ENCODE assay signal across 8 cellular contexts in the genomic region with DNA sequence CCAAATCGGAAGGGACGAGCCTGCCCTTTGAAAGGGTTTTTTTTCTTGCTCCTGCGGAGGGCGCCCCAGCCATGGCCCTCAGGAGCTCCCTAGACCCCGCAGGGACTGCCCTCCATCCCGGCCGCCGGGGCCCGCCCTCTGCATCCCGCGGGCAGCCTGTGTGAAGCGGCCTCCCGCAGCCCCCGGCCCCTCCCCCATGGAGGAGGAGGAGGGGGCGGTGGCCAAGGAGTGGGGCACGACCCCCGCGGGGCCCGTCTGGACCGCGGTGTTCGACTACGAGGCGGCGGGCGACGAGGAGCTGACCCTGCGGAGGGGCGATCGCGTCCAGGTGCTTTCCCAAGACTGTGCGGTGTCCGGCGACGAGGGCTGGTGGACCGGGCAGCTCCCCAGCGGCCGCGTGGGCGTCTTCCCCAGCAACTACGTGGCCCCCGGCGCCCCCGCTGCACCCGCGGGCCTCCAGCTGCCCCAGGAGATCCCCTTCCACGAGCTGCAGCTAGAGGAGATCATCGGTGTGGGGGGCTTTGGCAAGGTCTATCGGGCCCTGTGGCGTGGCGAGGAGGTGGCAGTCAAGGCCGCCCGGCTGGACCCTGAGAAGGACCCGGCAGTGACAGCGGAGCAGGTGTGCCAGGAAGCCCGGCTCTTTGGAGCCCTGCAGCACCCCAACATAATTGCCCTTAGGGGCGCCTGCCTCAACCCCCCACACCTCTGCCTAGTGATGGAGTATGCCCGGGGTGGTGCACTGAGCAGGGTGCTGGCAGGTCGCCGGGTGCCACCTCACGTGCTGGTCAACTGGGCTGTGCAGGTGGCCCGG. TPM values are rescaled to one million over a fixed set of nuclear protein-coding genes. Genes with fewer than 3 reads are reported as not detected.
DNase-seq lines count a peak whose midpoint lies in the region; ATAC-seq and TF ChIP-seq lines count a peak whose summit lies in the region.

No MANE protein-coding gene starts in this region.

- no peak overlapping the region for H3K27ac Mint-ChIP-seq in type B pancreatic cell

- DNase-seq in activated gamma-delta T cell treated with Interleukin-2 at 50 U/mL for 16 hours (peak; percentile 7), activated gamma-delta T cell (lab: John Stamatoyannopoulos, UW) (no peak), SW 1271 (lab: John Stamatoyannopoulos, UW) (peak; percentile 1 to 4), ecto neural progenitor cell (ENCODE audit: low spot score) (peak; percentile 85), type B pancreatic cell (ENCODE audit: extremely low spot score, unreplicated experiment) (no peak), Ammon's horn (ENCODE audit: low spot score) (no peak)

- peak; percentile 4 for ATAC-seq in HG03095 (IDR thresholded peaks at IDR 0.05; ENCODE audit: unreplicated experiment)

- peak overlapping the region; percentile 88 for H3K4me3 ChIP-seq in mononuclear cell (ENCODE audit: low read length)

- H3K36me3 Mint-ChIP-seq in type B pancreatic cell: no peaks in the 10 kb centered on the region

- peaks cover 14% of the 10 kb centered on the region for H3K4me1 Mint-ChIP-seq in type B pancreatic cell (ENCODE audit: unreplicated experiment)

- TF ChIP-seq CTCF in type B pancreatic cell (conservative IDR thresholded peaks at IDR 0.05): no peak

- H3K9me3 Mint-ChIP-seq in type B pancreatic cell: no peaks in the 10 kb centered on the region

- no peaks in the 10 kb centered on the region for H3K9me3 ChIP-seq in mononuclear cell (ENCODE audit: low read depth, low read length)

- H3K27me3 ChIP-seq in mononuclear cell (ENCODE audit: insufficient read depth, low read length): no peaks in the 10 kb centered on the region

- H3K4me1 ChIP-seq in mononuclear cell (ENCODE audit: insufficient read depth, low read length): peaks cover 26% of the 10 kb centered on the region

- peak overlapping the region; percentile 78 for H3K4me3 Mint-ChIP-seq in type B pancreatic cell

- peaks cover 18% of the 10 kb centered on the region for H3K27me3 Mint-ChIP-seq in type B pancreatic cell

RNA-seq across cellular contexts. Expression of gene MAP3K10, which starts 0.8 kb away (rescaled TPM):
- total RNA-seq in mononuclear cell (6.3 TPM), type B pancreatic cell (ENCODE audit: low replicate concordance) (16.8 and 23.4 TPM in 2 replicates)

RNA-seq across cellular contexts. Expression of gene TTC9B, which starts 26.1 kb away (rescaled TPM):
- total RNA-seq in mononuclear cell (0.10 TPM), type B pancreatic cell (ENCODE audit: low replicate concordance) (0.39 and 0.48 TPM in 2 replicates)

RNA-seq across cellular contexts. Expression of gene CCNP, which starts 34.4 kb away (rescaled TPM):
- not detected for total RNA-seq in mononuclear cell
- 0.60 and 0.98 TPM in 2 replicates for total RNA-seq in type B pancreatic cell (ENCODE audit: low replicate concordance)

Comparison
In these comparisons a context has a peak if more than half of its experiments do, and no peak if none do; other contexts are left out.
1. DNase-seq: peak in activated gamma-delta T cell treated with Interleukin-2 at 50 U/mL for 16 hours (single experiment), SW 1271 (2 of 2) and ecto neural progenitor cell (single experiment); none in activated gamma-delta T cell (single experiment), type B pancreatic cell (single experiment) and Ammon's horn (single experiment).